15 cellular contexts compared by ENCODE assay signal in genomic region chr3:169634618-169635236, GRCh38. TPM values are rescaled to one million over a fixed set of nuclear protein-coding genes. Genes with fewer than 3 reads are reported as not detected.
DNase-seq lines count a peak whose midpoint lies in the region; ATAC-seq and TF ChIP-seq lines count a peak whose summit lies in the region.
"Had no signal": no experiment of that assay in that cellular context is flagged by ENCODE, and none has a peak within 500 bp of the region (broad histone marks: within the 10 kb centered on the region; RNA-seq: fewer than 3 reads in every experiment).

No MANE protein-coding gene starts in this region.

- WGBS in lung, 2 donors, result 51 to 69% methylated on average over 7 of the region's 7 CpGs
- WGBS in GM23248 (ENCODE audit: low coverage in 1 of 2, low lambda C conversion rate in 2 of 2, missing lambda C conversion rate in 2 of 2), 2 experiments, result 32 to 40% methylated on average over 7 of the region's 7 CpGs

- peaks cover 3% of the 10 kb centered on the region for H3K9me3 Mint-ChIP-seq in WTC11

- no peak overlapping the region for H3K4me3 Mint-ChIP-seq in WTC11

- H3K9ac ChIP-seq in MM.1S (ENCODE audit: low read length) (no peak overlapping the region), GM23248 (no peak overlapping the region)

- no peak for TF ChIP-seq CTCF in MM.1S (IDR thresholded peaks at IDR 0.05; ENCODE audit: low read length)
- no peak for TF ChIP-seq CTCF in WTC11 (IDR thresholded peaks at IDR 0.05)
- no peak for TF ChIP-seq CTCF in lung (IDR thresholded peaks at IDR 0.05; ENCODE audit: control extremely low read depth, extremely low read depth)
- TF ChIP-seq CTCF in GM10248 (IDR thresholded peaks at IDR 0.05; ENCODE audit: control extremely low read depth, extremely low read depth, low read depth, missing control alignments), result no peak

- H3K27me3 Mint-ChIP-seq in WTC11 (ENCODE audit: low read depth), result peaks cover 3% of the 10 kb centered on the region; the same call in 1 of the 2 replicates

- H3K27me3 ChIP-seq in MM.1S (replicated peaks; ENCODE audit: insufficient read depth, low read length), result no peaks in the 10 kb centered on the region
- H3K27me3 ChIP-seq in lung (ENCODE audit: control insufficient read depth, insufficient read depth), result no peaks in the 10 kb centered on the region
- no peaks in the 10 kb centered on the region; the same call in 1 of the 2 replicates for H3K27me3 ChIP-seq in GM23248 (replicated peaks; ENCODE audit: insufficient read depth)
- H3K27me3 ChIP-seq: cardiac muscle cell had no signal

- H3K9me3 ChIP-seq in MM.1S (replicated peaks; ENCODE audit: insufficient read depth, low read length) (no peaks in the 10 kb centered on the region), lung (ENCODE audit: control insufficient read depth in 2 of 2, insufficient read depth in 1 of 2, low read length in 1 of 2) (no peaks in the 10 kb centered on the region), GM23248 (ENCODE audit: low read depth) (no peaks in the 10 kb centered on the region)

- ATAC-seq in WTC11, result peak; percentile 27; the same call in 1 of the 2 replicates
- peak; percentile 63 for ATAC-seq in lung (ENCODE audit: insufficient read depth, low FRiP score)
- ATAC-seq in HG03135 (IDR thresholded peaks at IDR 0.05; ENCODE audit: unreplicated experiment), result no peak
- ATAC-seq: SK-N-SH treated with all-trans-retinoic acid at 6 μM for 48 hours had no signal

- peak; percentile 10 for DNase-seq in DMS153 (lab: John Stamatoyannopoulos, UW)
- peak; percentile 28 for DNase-seq in MM.1S
- no peak for DNase-seq in WTC11 (ENCODE audit: low spot score)
- DNase-seq in lung (ENCODE audit: low spot score), result peak; percentile 83
- no peak for DNase-seq in GM23248
- no peak for DNase-seq in NCI-H1092 treated with DMSO at 0.1 percent for 48 hours (lab: John Stamatoyannopoulos, UW)
- no peak for DNase-seq in GM10248 (ENCODE audit: extremely low spot score)
- DNase-seq: activated naive CD4-positive, alpha-beta T cell; AML-193; DND-41; stimulated activated CD8-positive, alpha-beta memory T cell treated with anti-CD3 and anti-CD28 coated beads, Interleukin-4, amount 100 ng/mL, for 48 hours had no signal

- peaks cover 36% of the 10 kb centered on the region for H3K4me1 Mint-ChIP-seq in WTC11

- H3K27ac ChIP-seq in MM.1S (ENCODE audit: low read length) (no peak overlapping the region), lung (ENCODE audit: low read depth in 1 of 2, low read length in 1 of 2) (no peak overlapping the region), GM23248 (no peak overlapping the region)
- H3K27ac ChIP-seq: cardiac muscle cell, VCaP had no signal

- H3K4me1 ChIP-seq in MM.1S (ENCODE audit: low read length) (no peaks in the 10 kb centered on the region), lung (ENCODE audit: control insufficient read depth in 2 of 2, insufficient read depth in 2 of 2, low read length in 2 of 2) (peaks cover 0 to 7% of the 10 kb centered on the region in 2 donors), GM23248 (ENCODE audit: insufficient read depth) (no peaks in the 10 kb centered on the region)

- H4K20me1 ChIP-seq in MM.1S (ENCODE audit: insufficient read depth, low read length) (no peaks in the 10 kb centered on the region), GM23248 (ENCODE audit: insufficient read depth) (no peaks in the 10 kb centered on the region)

- no peak overlapping the region for H2AFZ ChIP-seq in MM.1S (ENCODE audit: low read length)
- H2AFZ ChIP-seq in GM23248, result no peak overlapping the region

- H3K4me3 ChIP-seq in MM.1S (ENCODE audit: low read length), result no peak overlapping the region
- no peak overlapping the region for H3K4me3 ChIP-seq in lung
- no peak overlapping the region for H3K4me3 ChIP-seq in GM23248
- H3K4me3 ChIP-seq: cardiac muscle cell had no signal

- POLR2A ChIA-PET in WTC11 (lab: Charles Lee) (interaction anchor here (1.0 kb wide), 1 partner anchor 766 kb away, joined by 3 read pairs; no protein-coding TSS in a partner anchor), GM10248 (lab: Yijun Ruan, JAX) (no interaction called here)

- H3F3A ChIP-seq in MM.1S (ENCODE audit: insufficient read depth, low read length) (no peaks in the 10 kb centered on the region), GM23248 (ENCODE audit: insufficient read depth) (no peaks in the 10 kb centered on the region)

- H3K36me3 ChIP-seq in MM.1S (replicated peaks; ENCODE audit: insufficient read depth, low read length), result no peaks in the 10 kb centered on the region
- H3K36me3 ChIP-seq in lung (ENCODE audit: control insufficient read depth in 2 of 2, insufficient read depth in 2 of 2, low read length in 2 of 2), result peaks cover 0 to 3% of the 10 kb centered on the region in 2 donors
- no peaks in the 10 kb centered on the region for H3K36me3 ChIP-seq in GM23248 (ENCODE audit: low read depth)
- H3K36me3 ChIP-seq: cardiac muscle cell had no signal

- no peak overlapping the region for H3K27ac Mint-ChIP-seq in WTC11

- CTCF ChIA-PET in WTC11 (lab: Charles Lee) (interaction anchor here (0.8 kb wide), 1 partner anchor 486 kb away, joined by 3 read pairs; no protein-coding TSS in a partner anchor), GM10248 (lab: Yijun Ruan, JAX) (interaction anchor here (1.1 to 1.7 kb wide), 2 partner anchors 14 to 26 kb away, joined by 3 to 4 read pairs; no protein-coding TSS in a partner anchor)

- no peak overlapping the region for H3K4me2 ChIP-seq in MM.1S (ENCODE audit: low read depth, low read length)
- H3K4me2 ChIP-seq in GM23248 (ENCODE audit: unreplicated experiment), result no peak overlapping the region

- in situ Hi-C loops in GM23248 (cut with MboI), result no loop called here

- peaks cover 11% of the 10 kb centered on the region for H3K36me3 Mint-ChIP-seq in WTC11

- no peaks in the 10 kb centered on the region for H3K79me2 ChIP-seq in MM.1S (ENCODE audit: low read length)
- no peaks in the 10 kb centered on the region for H3K79me2 ChIP-seq in GM23248 (ENCODE audit: insufficient read depth)

- no peaks in the 10 kb centered on the region for H3K9me2 ChIP-seq in MM.1S (replicated peaks; ENCODE audit: insufficient read depth, low read length)
- H3K9me2 ChIP-seq in GM23248 (ENCODE audit: insufficient read depth), result no peaks in the 10 kb centered on the region

TF ChIP-seq in WTC11, 78 proteins besides CTCF, POLR2A, EP300 and RAD21 (continues in another document):
- TF ChIP-seq IRF1 (CRISPR knock-in tag; IDR thresholded peaks at IDR 0.05) (no peak), ZNF512 (CRISPR knock-in tag; IDR thresholded peaks at IDR 0.05; ENCODE audit: borderline replicate concordance) (no peak), JAZF1 (CRISPR knock-in tag; IDR thresholded peaks at IDR 0.05) (no peak), SP1 (CRISPR knock-in tag; conservative IDR thresholded peaks at IDR 0.05) (no peak), ERG (CRISPR knock-in tag; IDR thresholded peaks at IDR 0.05) (no peak), E2F4 (CRISPR knock-in tag; IDR thresholded peaks at IDR 0.05; ENCODE audit: borderline replicate concordance, low read depth) (no peak)

RNA-seq across cellular contexts. Expression of gene MECOM, which starts 28.8 kb away (rescaled TPM):
- 4.1 to 12.5 TPM (median 4.7 TPM) in 3 replicates for total RNA-seq in WTC11 (2021)
- total RNA-seq in lung, result 100 to 1,000 TPM in 1 of 2 donors, 10 to 100 TPM in 1; 93.9 to 135 TPM
- polyA plus RNA-seq in lung, result 10 to 100 TPM; 21.9 to 23.6 TPM
- total RNA-seq in GM23248 (2014; rRNA removed; shearing (Covaris generic)), result 1.8 and 3.5 TPM in 2 replicates
- polyA plus RNA-seq in GM23248 (2016; fragmentation: Nextera tagmentation; extraction: Ambion mirVana), result 1.3 and 2.3 TPM in 2 replicates

Comparison
In these comparisons a context has a peak if more than half of its experiments do, and no peak if none do; other contexts are left out.
1. DNase-seq: peak in DMS153 (single experiment), MM.1S (single experiment) and lung (single experiment); none in WTC11 (single experiment), GM23248 (single experiment), NCI-H1092 treated with DMSO at 0.1 percent for 48 hours (single experiment) and GM10248 (single experiment).